Comparison of ENCODE assay signal across 8 cellular contexts in genomic region chrX:75522565-75523411, GRCh38. TPM values are rescaled to one million over a fixed set of nuclear protein-coding genes. Genes with fewer than 3 reads are reported as not detected.
DNase-seq lines count a peak whose midpoint lies in the region; ATAC-seq lines count a peak whose summit lies in the region.

Gene ZDHHC15 (minus strand): TSS chrX:75523037. CDS start chrX:75523024, 13 bp downstream.

- H3K27me3 ChIP-seq in CD4-positive, alpha-beta memory T cell (ENCODE audit: insufficient read depth, low read length) = no peaks in the 10 kb centered on the region
- no peaks in the 10 kb centered on the region for H3K27me3 ChIP-seq in endocrine pancreas (ENCODE audit: control insufficient read depth, insufficient read depth, low read length)

- H3K4me1 Mint-ChIP-seq in CD4-positive, alpha-beta memory T cell = peaks cover 13 to 23% (median 20%) of the 10 kb centered on the region in 4 donors

- H3K36me3 ChIP-seq in CD4-positive, alpha-beta memory T cell (ENCODE audit: insufficient read depth, low read length) = no peaks in the 10 kb centered on the region
- H3K36me3 ChIP-seq in endocrine pancreas (ENCODE audit: control insufficient read depth, insufficient read depth, low read length) = no peaks in the 10 kb centered on the region

- H3K27ac Mint-ChIP-seq in CD4-positive, alpha-beta memory T cell = peak within 1 kb of the TSS; percentile 57 to 95 (median 80)

- CTCF ChIA-PET in CD4-positive, alpha-beta memory T cell (lab: Charles Lee; ENCODE audit: partially characterized antibody) = no interaction called here

- H3K27ac ChIP-seq in CD4-positive, alpha-beta memory T cell (ENCODE audit: low read depth, low read length) = no peak within 1 kb of the TSS

- peak within 1 kb of the TSS; percentile 86 to 94 (median 90) for H3K4me3 Mint-ChIP-seq in CD4-positive, alpha-beta memory T cell

- peaks cover 0 to 2% of the 10 kb centered on the region in 2 donors for H3K36me3 Mint-ChIP-seq in CD4-positive, alpha-beta memory T cell

- no peaks in the 10 kb centered on the region for H3K9me3 ChIP-seq in CD4-positive, alpha-beta memory T cell (ENCODE audit: control insufficient read depth in 1 of 2, low read length in 2 of 2)
- H3K9me3 ChIP-seq in endocrine pancreas (ENCODE audit: control insufficient read depth, low read length) = no peaks in the 10 kb centered on the region

- POLR2A ChIA-PET in CD4-positive, alpha-beta memory T cell (lab: Charles Lee; ENCODE audit: partially characterized antibody) = interaction anchor here (1.2 kb wide), 1 partner anchor 908 kb away, joined by 4 read pairs; the partner anchor contains the start of gene RLIM

- intact Hi-C loops in CD4-positive, alpha-beta memory T cell (cut with micrococcal nuclease) = loop anchor here (5.0 to 10.0 kb wide), 2 partner anchors 250 to 598 kb away; partner anchors contain the start of genes NEXMIF and UPRT

- no peaks in the 10 kb centered on the region for H3K27me3 Mint-ChIP-seq in CD4-positive, alpha-beta memory T cell

- peak; percentile 33 to 66 (median 37) for DNase-seq in CD4-positive, alpha-beta memory T cell
- DNase-seq in NCI-H2107 treated with DMSO at 0.1 percent for 48 hours (lab: John Stamatoyannopoulos, UW; ENCODE audit: unreplicated experiment) (peak; percentile 66), middle frontal gyrus (ENCODE audit: extremely low spot score, low spot score) (peak; percentile 11)
- peak; percentile 64 for DNase-seq in activated CD8-positive, alpha-beta memory T cell treated with anti-CD3 and anti-CD28 coated beads, Interleukin-2, amount 50 U/mL, for 48 hours
- peak; percentile 13 to 47 for DNase-seq in stimulated activated CD8-positive, alpha-beta memory T cell treated with anti-CD3 and anti-CD28 coated beads, Interleukin-15, amount 100 ng/mL, for 48 hours (ENCODE audit: low read depth in 2 of 2)

- no peak for ATAC-seq in HG03045 (IDR thresholded peaks at IDR 0.05; ENCODE audit: unreplicated experiment)
- no peak for ATAC-seq in GM21723 (IDR thresholded peaks at IDR 0.05; ENCODE audit: unreplicated experiment)

- H3K9ac ChIP-seq in endocrine pancreas (ENCODE audit: control insufficient read depth, insufficient read depth, low read length) = peak within 1 kb of the TSS; percentile 86

- peak within 1 kb of the TSS; percentile 40 to 47 for H3K4me3 ChIP-seq in CD4-positive, alpha-beta memory T cell (ENCODE audit: low read length in 2 of 2)
- H3K4me3 ChIP-seq in endocrine pancreas (ENCODE audit: control insufficient read depth, insufficient read depth, low read length) = peak within 1 kb of the TSS; percentile 87

- H3K9me3 Mint-ChIP-seq in CD4-positive, alpha-beta memory T cell = peaks cover 0 to 2% (median 0%) of the 10 kb centered on the region in 8 donors

- peaks cover 8% of the 10 kb centered on the region for H3K4me1 ChIP-seq in CD4-positive, alpha-beta memory T cell (ENCODE audit: insufficient read depth, low read length)
- H3K4me1 ChIP-seq in endocrine pancreas (ENCODE audit: control insufficient read depth, insufficient read depth, low read length) = peaks cover 3% of the 10 kb centered on the region

RNA-seq across cellular contexts. Expression of gene ZDHHC15, which starts in this region (rescaled TPM):
- under 1 TPM; 0.47 to 0.53 TPM for total RNA-seq in CD4-positive, alpha-beta memory T cell
- polyA plus RNA-seq in CD4-positive, alpha-beta memory T cell = under 1 TPM; 0.18 to 0.37 TPM

Comparison
In these comparisons a context has a peak if more than half of its experiments do, and no peak if none do; other contexts are left out.
1. Peak in DNase-seq and H3K4me3 ChIP-seq in CD4-positive, alpha-beta memory T cell; RNA of the gene not detected or under 1 TPM.
2. DNase-seq: peak in every context shown above with its lines; median percentile 66 in NCI-H2107 treated with DMSO at 0.1 percent for 48 hours; 64 in activated CD8-positive, alpha-beta memory T cell treated with anti-CD3 and anti-CD28 coated beads, Interleukin-2, amount 50 U/mL, for 48 hours; 37 in CD4-positive, alpha-beta memory T cell; 30 in stimulated activated CD8-positive, alpha-beta memory T cell treated with anti-CD3 and anti-CD28 coated beads, Interleukin-15, amount 100 ng/mL, for 48 hours; 11 in middle frontal gyrus.